1 cellular context compared by ENCODE assay signal in the genomic region with DNA sequence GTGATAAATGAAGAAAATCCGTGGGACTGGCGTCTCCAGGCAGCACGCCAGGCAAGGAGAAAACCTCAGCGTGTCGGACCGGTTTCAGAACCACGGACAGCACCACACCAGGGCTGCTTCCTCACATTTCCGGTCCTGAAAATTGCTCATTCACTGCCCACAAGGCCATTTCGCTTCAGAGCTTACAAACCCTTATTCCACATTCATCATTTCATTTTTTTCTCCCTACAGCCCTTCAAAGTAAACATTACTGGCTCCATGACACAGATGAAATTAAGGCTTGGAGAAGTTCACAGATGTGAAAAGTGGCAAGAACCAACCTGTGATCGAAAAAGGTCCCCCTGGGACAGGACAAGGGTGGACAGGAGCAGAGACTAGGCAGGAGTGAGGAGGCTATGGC.
TF ChIP-seq lines count a peak whose summit lies in the region.

No MANE protein-coding gene starts in this region.

TF ChIP-seq in HepG2, 621 proteins besides CTCF, POLR2A, EP300 and RAD21 (continued from another document and continues in another):
- TF ChIP-seq, protein P1, sequence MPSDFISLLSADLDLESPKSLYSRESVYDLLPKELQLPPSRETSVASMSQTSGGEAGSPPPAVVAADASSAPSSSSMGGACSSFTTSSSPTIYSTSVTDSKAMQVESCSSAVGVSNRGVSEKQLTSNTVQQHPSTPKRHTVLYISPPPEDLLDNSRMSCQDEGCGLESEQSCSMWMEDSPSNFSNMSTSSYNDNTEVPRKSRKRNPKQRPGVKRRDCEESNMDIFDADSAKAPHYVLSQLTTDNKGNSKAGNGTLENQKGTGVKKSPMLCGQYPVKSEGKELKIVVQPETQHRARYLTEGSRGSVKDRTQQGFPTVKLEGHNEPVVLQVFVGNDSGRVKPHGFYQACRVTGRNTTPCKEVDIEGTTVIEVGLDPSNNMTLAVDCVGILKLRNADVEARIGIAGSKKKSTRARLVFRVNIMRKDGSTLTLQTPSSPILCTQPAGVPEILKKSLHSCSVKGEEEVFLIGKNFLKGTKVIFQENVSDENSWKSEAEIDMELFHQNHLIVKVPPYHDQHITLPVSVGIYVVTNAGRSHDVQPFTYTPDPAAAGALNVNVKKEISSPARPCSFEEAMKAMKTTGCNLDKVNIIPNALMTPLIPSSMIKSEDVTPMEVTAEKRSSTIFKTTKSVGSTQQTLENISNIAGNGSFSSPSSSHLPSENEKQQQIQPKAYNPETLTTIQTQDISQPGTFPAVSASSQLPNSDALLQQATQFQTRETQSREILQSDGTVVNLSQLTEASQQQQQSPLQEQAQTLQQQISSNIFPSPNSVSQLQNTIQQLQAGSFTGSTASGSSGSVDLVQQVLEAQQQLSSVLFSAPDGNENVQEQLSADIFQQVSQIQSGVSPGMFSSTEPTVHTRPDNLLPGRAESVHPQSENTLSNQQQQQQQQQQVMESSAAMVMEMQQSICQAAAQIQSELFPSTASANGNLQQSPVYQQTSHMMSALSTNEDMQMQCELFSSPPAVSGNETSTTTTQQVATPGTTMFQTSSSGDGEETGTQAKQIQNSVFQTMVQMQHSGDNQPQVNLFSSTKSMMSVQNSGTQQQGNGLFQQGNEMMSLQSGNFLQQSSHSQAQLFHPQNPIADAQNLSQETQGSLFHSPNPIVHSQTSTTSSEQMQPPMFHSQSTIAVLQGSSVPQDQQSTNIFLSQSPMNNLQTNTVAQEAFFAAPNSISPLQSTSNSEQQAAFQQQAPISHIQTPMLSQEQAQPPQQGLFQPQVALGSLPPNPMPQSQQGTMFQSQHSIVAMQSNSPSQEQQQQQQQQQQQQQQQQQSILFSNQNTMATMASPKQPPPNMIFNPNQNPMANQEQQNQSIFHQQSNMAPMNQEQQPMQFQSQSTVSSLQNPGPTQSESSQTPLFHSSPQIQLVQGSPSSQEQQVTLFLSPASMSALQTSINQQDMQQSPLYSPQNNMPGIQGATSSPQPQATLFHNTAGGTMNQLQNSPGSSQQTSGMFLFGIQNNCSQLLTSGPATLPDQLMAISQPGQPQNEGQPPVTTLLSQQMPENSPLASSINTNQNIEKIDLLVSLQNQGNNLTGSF (CRISPR knock-in tag; IDR thresholded peaks at IDR 0.05): peak; percentile 64; the same call in 1 of the 2 replicates
- TF ChIP-seq FOXK1 (CRISPR knock-in tag; IDR thresholded peaks at IDR 0.05; ENCODE audit: borderline replicate concordance, low read depth) (peak; percentile 67; the same call in 1 of the 2 replicates), U2AF1 (optimal IDR thresholded peaks at IDR 0.05; ENCODE audit: low read depth, low read length) (no peak), TBL1XR1 (IDR thresholded peaks at IDR 0.05; ENCODE audit: borderline replicate concordance, low read length, partially characterized antibody) (no peak), HDAC6 (IDR thresholded peaks at IDR 0.05; ENCODE audit: low read depth, low read length) (no peak), ERF (CRISPR knock-in tag; IDR thresholded peaks at IDR 0.05) (peak; percentile 92), ZNF605 (CRISPR knock-in tag; IDR thresholded peaks at IDR 0.05) (peak; percentile 40; the same call in 1 of the 2 replicates), KDM4B (CRISPR knock-in tag; IDR thresholded peaks at IDR 0.05) (peak; percentile 85; the same call in 1 of the 2 replicates), SAP130 (CRISPR knock-in tag; IDR thresholded peaks at IDR 0.05; ENCODE audit: low read depth) (peak; percentile 94), SRY (CRISPR knock-in tag; IDR thresholded peaks at IDR 0.05) (peak; percentile 90; the same call in 1 of the 2 replicates), GATA4 (IDR thresholded peaks at IDR 0.05; ENCODE audit: borderline replicate concordance, low read depth) (no peak), ZFP36L1 (CRISPR knock-in tag; IDR thresholded peaks at IDR 0.05) (0 out of 2 replicates have a peak, but pooled peaks have one; percentile 44), ZNF850 (CRISPR knock-in tag; conservative IDR thresholded peaks at IDR 0.05) (no peak), ZMAT3 (CRISPR knock-in tag; conservative IDR thresholded peaks at IDR 0.05) (peak; percentile 68; the same call in 1 of the 2 replicates), MIER2 (CRISPR knock-in tag; IDR thresholded peaks at IDR 0.05) (peak; percentile 98), HCFC1 (IDR thresholded peaks at IDR 0.05; ENCODE audit: low read depth, low read length) (no peak), WIZ (CRISPR knock-in tag; IDR thresholded peaks at IDR 0.05) (0 out of 2 replicates have a peak, but pooled peaks have one; percentile 57), TRIM24 (CRISPR knock-in tag; IDR thresholded peaks at IDR 0.05) (no peak)
- TF ChIP-seq, protein P2, sequence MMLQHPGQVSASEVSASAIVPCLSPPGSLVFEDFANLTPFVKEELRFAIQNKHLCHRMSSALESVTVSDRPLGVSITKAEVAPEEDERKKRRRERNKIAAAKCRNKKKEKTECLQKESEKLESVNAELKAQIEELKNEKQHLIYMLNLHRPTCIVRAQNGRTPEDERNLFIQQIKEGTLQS (CRISPR knock-in tag; IDR thresholded peaks at IDR 0.05): peak; percentile 40; the same call in 1 of the 2 replicates
- TF ChIP-seq, protein P3, sequence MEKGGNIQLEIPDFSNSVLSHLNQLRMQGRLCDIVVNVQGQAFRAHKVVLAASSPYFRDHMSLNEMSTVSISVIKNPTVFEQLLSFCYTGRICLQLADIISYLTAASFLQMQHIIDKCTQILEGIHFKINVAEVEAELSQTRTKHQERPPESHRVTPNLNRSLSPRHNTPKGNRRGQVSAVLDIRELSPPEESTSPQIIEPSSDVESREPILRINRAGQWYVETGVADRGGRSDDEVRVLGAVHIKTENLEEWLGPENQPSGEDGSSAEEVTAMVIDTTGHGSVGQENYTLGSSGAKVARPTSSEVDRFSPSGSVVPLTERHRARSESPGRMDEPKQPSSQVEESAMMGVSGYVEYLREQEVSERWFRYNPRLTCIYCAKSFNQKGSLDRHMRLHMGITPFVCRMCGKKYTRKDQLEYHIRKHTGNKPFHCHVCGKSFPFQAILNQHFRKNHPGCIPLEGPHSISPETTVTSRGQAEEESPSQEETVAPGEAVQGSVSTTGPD (CRISPR knock-in tag; IDR thresholded peaks at IDR 0.05): no peak
- TF ChIP-seq, protein P4, sequence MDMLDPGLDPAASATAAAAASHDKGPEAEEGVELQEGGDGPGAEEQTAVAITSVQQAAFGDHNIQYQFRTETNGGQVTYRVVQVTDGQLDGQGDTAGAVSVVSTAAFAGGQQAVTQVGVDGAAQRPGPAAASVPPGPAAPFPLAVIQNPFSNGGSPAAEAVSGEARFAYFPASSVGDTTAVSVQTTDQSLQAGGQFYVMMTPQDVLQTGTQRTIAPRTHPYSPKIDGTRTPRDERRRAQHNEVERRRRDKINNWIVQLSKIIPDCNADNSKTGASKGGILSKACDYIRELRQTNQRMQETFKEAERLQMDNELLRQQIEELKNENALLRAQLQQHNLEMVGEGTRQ (IDR thresholded peaks at IDR 0.05; ENCODE audit: low read depth, low read length): no peak
- TF ChIP-seq, protein P4 (CRISPR knock-in tag; IDR thresholded peaks at IDR 0.05; ENCODE audit: borderline replicate concordance): no peak
- TF ChIP-seq, protein P5, sequence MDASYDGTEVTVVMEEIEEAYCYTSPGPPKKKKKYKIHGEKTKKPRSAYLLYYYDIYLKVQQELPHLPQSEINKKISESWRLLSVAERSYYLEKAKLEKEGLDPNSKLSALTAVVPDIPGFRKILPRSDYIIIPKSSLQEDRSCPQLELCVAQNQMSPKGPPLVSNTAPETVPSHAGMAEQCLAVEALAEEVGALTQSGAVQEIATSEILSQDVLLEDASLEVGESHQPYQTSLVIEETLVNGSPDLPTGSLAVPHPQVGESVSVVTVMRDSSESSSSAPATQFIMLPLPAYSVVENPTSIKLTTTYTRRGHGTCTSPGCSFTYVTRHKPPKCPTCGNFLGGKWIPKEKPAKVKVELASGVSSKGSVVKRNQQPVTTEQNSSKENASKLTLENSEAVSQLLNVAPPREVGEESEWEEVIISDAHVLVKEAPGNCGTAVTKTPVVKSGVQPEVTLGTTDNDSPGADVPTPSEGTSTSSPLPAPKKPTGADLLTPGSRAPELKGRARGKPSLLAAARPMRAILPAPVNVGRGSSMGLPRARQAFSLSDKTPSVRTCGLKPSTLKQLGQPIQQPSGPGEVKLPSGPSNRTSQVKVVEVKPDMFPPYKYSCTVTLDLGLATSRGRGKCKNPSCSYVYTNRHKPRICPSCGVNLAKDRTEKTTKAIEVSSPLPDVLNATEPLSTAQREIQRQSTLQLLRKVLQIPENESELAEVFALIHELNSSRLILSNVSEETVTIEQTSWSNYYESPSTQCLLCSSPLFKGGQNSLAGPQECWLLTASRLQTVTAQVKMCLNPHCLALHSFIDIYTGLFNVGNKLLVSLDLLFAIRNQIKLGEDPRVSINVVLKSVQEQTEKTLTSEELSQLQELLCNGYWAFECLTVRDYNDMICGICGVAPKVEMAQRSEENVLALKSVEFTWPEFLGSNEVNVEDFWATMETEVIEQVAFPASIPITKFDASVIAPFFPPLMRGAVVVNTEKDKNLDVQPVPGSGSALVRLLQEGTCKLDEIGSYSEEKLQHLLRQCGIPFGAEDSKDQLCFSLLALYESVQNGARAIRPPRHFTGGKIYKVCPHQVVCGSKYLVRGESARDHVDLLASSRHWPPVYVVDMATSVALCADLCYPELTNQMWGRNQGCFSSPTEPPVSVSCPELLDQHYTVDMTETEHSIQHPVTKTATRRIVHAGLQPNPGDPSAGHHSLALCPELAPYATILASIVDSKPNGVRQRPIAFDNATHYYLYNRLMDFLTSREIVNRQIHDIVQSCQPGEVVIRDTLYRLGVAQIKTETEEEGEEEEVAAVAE (CRISPR knock-in tag; IDR thresholded peaks at IDR 0.05; ENCODE audit: borderline replicate concordance): peak; percentile 85
- TF ChIP-seq, protein P6, sequence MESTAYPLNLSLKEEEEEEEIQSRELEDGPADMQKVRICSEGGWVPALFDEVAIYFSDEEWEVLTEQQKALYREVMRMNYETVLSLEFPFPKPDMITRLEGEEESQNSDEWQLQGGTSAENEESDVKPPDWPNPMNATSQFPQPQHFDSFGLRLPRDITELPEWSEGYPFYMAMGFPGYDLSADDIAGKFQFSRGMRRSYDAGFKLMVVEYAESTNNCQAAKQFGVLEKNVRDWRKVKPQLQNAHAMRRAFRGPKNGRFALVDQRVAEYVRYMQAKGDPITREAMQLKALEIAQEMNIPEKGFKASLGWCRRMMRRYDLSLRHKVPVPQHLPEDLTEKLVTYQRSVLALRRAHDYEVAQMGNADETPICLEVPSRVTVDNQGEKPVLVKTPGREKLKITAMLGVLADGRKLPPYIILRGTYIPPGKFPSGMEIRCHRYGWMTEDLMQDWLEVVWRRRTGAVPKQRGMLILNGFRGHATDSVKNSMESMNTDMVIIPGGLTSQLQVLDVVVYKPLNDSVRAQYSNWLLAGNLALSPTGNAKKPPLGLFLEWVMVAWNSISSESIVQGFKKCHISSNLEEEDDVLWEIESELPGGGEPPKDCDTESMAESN (CRISPR knock-in tag; conservative IDR thresholded peaks at IDR 0.05): peak; percentile 64; the same call in 1 of the 2 replicates
- TF ChIP-seq, protein P7, sequence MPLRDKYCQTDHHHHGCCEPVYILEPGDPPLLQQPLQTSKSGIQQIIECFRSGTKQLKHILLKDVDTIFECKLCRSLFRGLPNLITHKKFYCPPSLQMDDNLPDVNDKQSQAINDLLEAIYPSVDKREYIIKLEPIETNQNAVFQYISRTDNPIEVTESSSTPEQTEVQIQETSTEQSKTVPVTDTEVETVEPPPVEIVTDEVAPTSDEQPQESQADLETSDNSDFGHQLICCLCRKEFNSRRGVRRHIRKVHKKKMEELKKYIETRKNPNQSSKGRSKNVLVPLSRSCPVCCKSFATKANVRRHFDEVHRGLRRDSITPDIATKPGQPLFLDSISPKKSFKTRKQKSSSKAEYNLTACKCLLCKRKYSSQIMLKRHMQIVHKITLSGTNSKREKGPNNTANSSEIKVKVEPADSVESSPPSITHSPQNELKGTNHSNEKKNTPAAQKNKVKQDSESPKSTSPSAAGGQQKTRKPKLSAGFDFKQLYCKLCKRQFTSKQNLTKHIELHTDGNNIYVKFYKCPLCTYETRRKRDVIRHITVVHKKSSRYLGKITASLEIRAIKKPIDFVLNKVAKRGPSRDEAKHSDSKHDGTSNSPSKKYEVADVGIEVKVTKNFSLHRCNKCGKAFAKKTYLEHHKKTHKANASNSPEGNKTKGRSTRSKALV (CRISPR knock-in tag; IDR thresholded peaks at IDR 0.05): 0 out of 2 replicates have a peak, but pooled peaks have one; percentile 48
- TF ChIP-seq, protein P8, sequence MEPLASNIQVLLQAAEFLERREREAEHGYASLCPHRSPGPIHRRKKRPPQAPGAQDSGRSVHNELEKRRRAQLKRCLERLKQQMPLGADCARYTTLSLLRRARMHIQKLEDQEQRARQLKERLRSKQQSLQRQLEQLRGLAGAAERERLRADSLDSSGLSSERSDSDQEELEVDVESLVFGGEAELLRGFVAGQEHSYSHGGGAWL (CRISPR knock-in tag; IDR thresholded peaks at IDR 0.05): peak; percentile 66; the same call in 1 of the 2 replicates
- TF ChIP-seq, protein P9, sequence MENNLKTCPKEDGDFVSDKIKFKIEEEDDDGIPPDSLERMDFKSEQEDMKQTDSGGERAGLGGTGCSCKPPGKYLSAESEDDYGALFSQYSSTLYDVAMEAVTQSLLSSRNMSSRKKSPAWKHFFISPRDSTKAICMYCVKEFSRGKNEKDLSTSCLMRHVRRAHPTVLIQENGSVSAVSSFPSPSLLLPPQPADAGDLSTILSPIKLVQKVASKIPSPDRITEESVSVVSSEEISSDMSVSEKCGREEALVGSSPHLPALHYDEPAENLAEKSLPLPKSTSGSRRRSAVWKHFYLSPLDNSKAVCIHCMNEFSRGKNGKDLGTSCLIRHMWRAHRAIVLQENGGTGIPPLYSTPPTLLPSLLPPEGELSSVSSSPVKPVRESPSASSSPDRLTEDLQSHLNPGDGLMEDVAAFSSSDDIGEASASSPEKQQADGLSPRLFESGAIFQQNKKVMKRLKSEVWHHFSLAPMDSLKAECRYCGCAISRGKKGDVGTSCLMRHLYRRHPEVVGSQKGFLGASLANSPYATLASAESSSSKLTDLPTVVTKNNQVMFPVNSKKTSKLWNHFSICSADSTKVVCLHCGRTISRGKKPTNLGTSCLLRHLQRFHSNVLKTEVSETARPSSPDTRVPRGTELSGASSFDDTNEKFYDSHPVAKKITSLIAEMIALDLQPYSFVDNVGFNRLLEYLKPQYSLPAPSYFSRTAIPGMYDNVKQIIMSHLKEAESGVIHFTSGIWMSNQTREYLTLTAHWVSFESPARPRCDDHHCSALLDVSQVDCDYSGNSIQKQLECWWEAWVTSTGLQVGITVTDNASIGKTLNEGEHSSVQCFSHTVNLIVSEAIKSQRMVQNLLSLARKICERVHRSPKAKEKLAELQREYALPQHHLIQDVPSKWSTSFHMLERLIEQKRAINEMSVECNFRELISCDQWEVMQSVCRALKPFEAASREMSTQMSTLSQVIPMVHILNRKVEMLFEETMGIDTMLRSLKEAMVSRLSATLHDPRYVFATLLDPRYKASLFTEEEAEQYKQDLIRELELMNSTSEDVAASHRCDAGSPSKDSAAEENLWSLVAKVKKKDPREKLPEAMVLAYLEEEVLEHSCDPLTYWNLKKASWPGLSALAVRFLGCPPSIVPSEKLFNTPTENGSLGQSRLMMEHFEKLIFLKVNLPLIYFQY (CRISPR knock-in tag; IDR thresholded peaks at IDR 0.05; ENCODE audit: borderline replicate concordance): peak; percentile 62; the same call in 1 of the 2 replicates
